8 cellular contexts compared by ENCODE assay signal in genomic region chr3:194137314-194138097, GRCh38. TPM values are rescaled to one million over a fixed set of nuclear protein-coding genes. Genes with fewer than 3 reads are reported as not detected.
A peak's percentile ranks its signal among the peaks of the same experiment; 100 is the strongest.
DNase-seq lines count a peak whose midpoint lies in the region; ATAC-seq and TF ChIP-seq lines count a peak whose summit lies in the region.

No MANE protein-coding gene starts in this region.

- TF ChIP-seq POLR2A in testis (IDR thresholded peaks at IDR 0.05) = no peak

- peak overlapping the region; percentile 44 for H3K9ac ChIP-seq in endodermal cell (ENCODE audit: extremely low read depth, low read length, poor library complexity, severe bottlenecking)

- H3K36me3 ChIP-seq in endodermal cell (ENCODE audit: control insufficient read depth, insufficient read depth, low read length) = no peaks in the 10 kb centered on the region
- H3K36me3 ChIP-seq in testis (ENCODE audit: low read depth, missing control alignments) = no peaks in the 10 kb centered on the region

- TF ChIP-seq CTCF in endodermal cell (conservative IDR thresholded peaks at IDR 0.05) (peak; percentile 66), testis (IDR thresholded peaks at IDR 0.05) (peak; percentile 27 to 41 (median 30))

- intact Hi-C loops in testis (cut with DNase I; ENCODE audit: low total_unique reads) = loop anchor here (2.0 to 5.0 kb wide), 2 partner anchors 135 kb away; no protein-coding TSS in a partner anchor

- H3K27me3 ChIP-seq in endodermal cell (ENCODE audit: control insufficient read depth, insufficient read depth, low read length, poor library complexity, severe bottlenecking) (peaks cover 5% of the 10 kb centered on the region), mononuclear cell (ENCODE audit: insufficient read depth, low read length) (peaks cover 78% of the 10 kb centered on the region), testis (no peaks in the 10 kb centered on the region)

- DNase-seq in SIG-M5 treated with dmso at 0.1 percent for 504 hours (lab: John Stamatoyannopoulos, UW; ENCODE audit: unreplicated experiment) = peak; percentile 55
- no peak for DNase-seq in SIG-M5 (lab: John Stamatoyannopoulos, UW)
- peak; percentile 71 for DNase-seq in NCI-H2029 treated with DMSO at 0.1 percent for 48 hours (lab: John Stamatoyannopoulos, UW)
- DNase-seq in activated CD4-positive, alpha-beta T cell treated with anti-CD3 and anti-CD28 coated beads, Interleukin-2, amount 50 U/mL, for 48 hours = peak; percentile 47 to 51
- DNase-seq in endodermal cell = peak; percentile 81
- peak; percentile 79 for DNase-seq in testis

- H3K27me3 Mint-ChIP-seq in endodermal cell (ENCODE audit: insufficient read depth) = peaks cover 2% of the 10 kb centered on the region

- H3K4me1 ChIP-seq in endodermal cell (ENCODE audit: control insufficient read depth, insufficient read depth, low read length) (peaks cover 14% of the 10 kb centered on the region), mononuclear cell (ENCODE audit: insufficient read depth, low read length) (peaks cover 58% of the 10 kb centered on the region), testis (peaks cover 47% of the 10 kb centered on the region)

- peaks cover 46% of the 10 kb centered on the region for H3K4me1 Mint-ChIP-seq in endodermal cell

- WGBS in endodermal cell (ENCODE audit: insufficient coverage in 1 of 2, insufficient read length in 1 of 2), 2 experiments = 1% methylated on average over 26 to 62 of the region's 62 CpGs
- 0 to 1% methylated on average over 29 to 47 of the region's 62 CpGs for WGBS in testis, 2 donors

- peaks cover 4% of the 10 kb centered on the region for H3K36me3 Mint-ChIP-seq in endodermal cell (ENCODE audit: low read depth)

- H3K4me3 Mint-ChIP-seq in endodermal cell = peak overlapping the region; percentile 89

- H3K9me3 ChIP-seq in endodermal cell (ENCODE audit: control insufficient read depth, low read length) (no peaks in the 10 kb centered on the region), mononuclear cell (ENCODE audit: low read depth, low read length) (no peaks in the 10 kb centered on the region), testis (no peaks in the 10 kb centered on the region)

- H3K4me3 ChIP-seq in endodermal cell (ENCODE audit: low read length) = peak overlapping the region; percentile 87
- peak overlapping the region; percentile 28 for H3K4me3 ChIP-seq in mononuclear cell (ENCODE audit: low read length)
- H3K4me3 ChIP-seq in testis = peak overlapping the region; percentile 56 to 73

- H3K27ac Mint-ChIP-seq in endodermal cell = peak overlapping the region; percentile 84

- H3K27ac ChIP-seq in endodermal cell (ENCODE audit: low read depth, low read length) (peak overlapping the region; percentile 71), testis (peak overlapping the region; percentile 53 to 93)

- H3K9me3 Mint-ChIP-seq in endodermal cell = no peaks in the 10 kb centered on the region

- ATAC-seq in HG02642 (IDR thresholded peaks at IDR 0.05; ENCODE audit: poor library complexity, unreplicated experiment) = peak; percentile 34

RNA-seq across cellular contexts. Expression of gene HES1, which starts 1.6 kb away (rescaled TPM):
- total RNA-seq in endodermal cell (10 to 100 TPM in 1 of 2 donors, 1 to 10 TPM in 1; 2.1 to 17.5 TPM), mononuclear cell (22.9 TPM), testis (10 to 100 TPM; 38.9 to 41.1 TPM)
- 63.6 TPM for polyA plus RNA-seq in endodermal cell (2013, experiment 1 of 2)
- 67.6 TPM for polyA plus RNA-seq in endodermal cell (2013, experiment 2 of 2)
- polyA plus RNA-seq in testis (ENCODE audit: insufficient read depth, low read depth, low replicate concordance) = 17.5 TPM

Comparison
In these comparisons a context has a peak if more than half of its experiments do, and no peak if none do; other contexts are left out.
1. H3K4me3 ChIP-seq: peak in every context shown above with its lines; median percentile 87 in endodermal cell; 64 in testis; 28 in mononuclear cell.